Comparison of ENCODE assay signal across 23 cellular contexts in the genomic region with DNA sequence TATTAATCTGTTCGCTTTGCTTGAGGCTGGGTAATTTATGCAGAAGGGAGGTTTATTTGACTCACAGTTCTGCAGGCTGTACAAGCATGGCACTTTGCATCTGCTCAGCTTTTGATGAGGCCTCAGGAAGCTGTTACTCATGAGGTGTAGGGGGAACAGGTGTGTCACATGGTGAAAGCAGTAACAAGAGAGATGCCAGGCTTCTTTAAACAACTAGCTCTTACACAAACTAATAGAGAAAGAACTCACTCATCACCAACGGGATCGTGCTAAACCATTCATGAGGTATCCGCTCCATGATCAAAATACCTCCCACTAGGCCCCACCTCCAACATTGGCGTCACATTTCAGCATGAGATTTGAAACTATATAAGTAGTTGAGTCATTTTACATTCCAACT. TPM values are rescaled to one million over a fixed set of nuclear protein-coding genes. Genes with fewer than 3 reads are reported as not detected.
DNase-seq lines count a peak whose midpoint lies in the region; ATAC-seq and TF ChIP-seq lines count a peak whose summit lies in the region.
"Had no signal": no experiment of that assay in that cellular context is flagged by ENCODE, and none has a peak within 500 bp of the region (broad histone marks: within the 10 kb centered on the region; RNA-seq: fewer than 3 reads in every experiment).

No MANE protein-coding gene starts in this region.

- peaks cover 11% of the 10 kb centered on the region for H3K9me3 Mint-ChIP-seq in mesothelial cell of epicardium
- H3K9me3 Mint-ChIP-seq: activated T-helper 1 cell treated with anti-CD3 and anti-CD28 coated beads, Interleukin-12 subunit alpha, Interleukin-12 subunit beta, Interleukin-2, Interleukin-4 antibody, amounts not matched to agents 30 ng/mL and 10 ng/mL and 1 ng/mL, durations not matched to agents 14 hours and 24 hours and 36 hours; IgD-negative memory B cell; natural killer cell had no signal

- peak; percentile 10 for ATAC-seq in omental fat pad (ENCODE audit: low FRiP score)
- ATAC-seq: A549, left colon, natural killer cell had no signal

- H3K4me3 ChIP-seq in Loucy (ENCODE audit: low read length, poor library complexity, severe bottlenecking) (no peak overlapping the region), adrenal gland (no peak overlapping the region), spleen (no peak overlapping the region)
- H3K4me3 ChIP-seq: A549 had no signal

- WGBS in adrenal gland, 4 donors, result 87 to 98% (median 92%) methylated on average over 5 of the region's 5 CpGs
- WGBS in spleen, 5 donors, result 87 to 93% (median 88%) methylated on average over 5 of the region's 5 CpGs

- H3K36me3 ChIP-seq in Loucy (ENCODE audit: insufficient read depth, low read length), result no peaks in the 10 kb centered on the region
- no peaks in the 10 kb centered on the region for H3K36me3 ChIP-seq in adrenal gland (replicated peaks in 1 of 2)
- no peaks in the 10 kb centered on the region for H3K36me3 ChIP-seq in spleen
- H3K36me3 ChIP-seq: BE2C had no signal

- TF ChIP-seq POLR2A in adrenal gland (IDR thresholded peaks at IDR 0.05) (no peak), spleen (IDR thresholded peaks at IDR 0.05) (no peak)

- H3K27me3 ChIP-seq in Loucy (ENCODE audit: insufficient read depth, low read length, poor library complexity, severe bottlenecking), result no peaks in the 10 kb centered on the region
- no peaks in the 10 kb centered on the region for H3K27me3 ChIP-seq in adrenal gland
- H3K27me3 ChIP-seq in spleen (replicated peaks in 1 of 7), result no peaks in the 10 kb centered on the region
- H3K27me3 ChIP-seq: BE2C had no signal

- H3K27ac Mint-ChIP-seq in mesothelial cell of epicardium, result no peak overlapping the region
- H3K27ac Mint-ChIP-seq: activated T-helper 1 cell treated with anti-CD3 and anti-CD28 coated beads, Interleukin-12 subunit alpha, Interleukin-12 subunit beta, Interleukin-2, Interleukin-4 antibody, amounts not matched to agents 30 ng/mL and 10 ng/mL and 1 ng/mL, durations not matched to agents 14 hours and 24 hours and 36 hours; natural killer cell had no signal

- DNase-seq in activated CD4-positive, alpha-beta T cell treated with anti-CD3 and anti-CD28 coated beads for 48 hours, result peak; percentile 79
- no peak for DNase-seq in activated CD4-positive, alpha-beta T cell treated with anti-CD3 and anti-CD28 coated beads, Interleukin-2, amount 50 U/mL, for 1 hour
- no peak for DNase-seq in omental fat pad (ENCODE audit: low spot score)
- DNase-seq in stimulated activated CD4-positive, alpha-beta T cell treated with anti-CD3 and anti-CD28 coated beads, Interleukin-4, amount 100 ng/mL, for 48 hours (ENCODE audit: low read depth in 2 of 2), result peak; percentile 32 to 35
- DNase-seq in adrenal gland, result no peak
- DNase-seq in mesothelial cell of epicardium (ENCODE audit: low spot score in 2 of 2, unreplicated experiment in 2 of 2), result no peak
- no peak for DNase-seq in spleen
- DNase-seq: activated CD4-positive, CD25-positive, alpha-beta regulatory T cell; amniotic stem cell; BE2C; Caco-2; cortex of kidney; left colon; MM.1S; natural killer cell; NCI-H146; NCI-H2171; NCI-H524 treated with DMSO at 0.1 percent for 48 hours; T1000 had no signal

- no peak overlapping the region for H3K9ac ChIP-seq in Loucy (ENCODE audit: low read depth, low read length, poor library complexity, severe bottlenecking)

- peak overlapping the region; percentile 45 for H3K4me2 ChIP-seq in Loucy (ENCODE audit: low read depth, low read length, poor library complexity, severe bottlenecking)
- H3K4me2 ChIP-seq: A549 had no signal

- intact Hi-C loops in adrenal gland (cut with DNase I), result no loop called here
- intact Hi-C loops in spleen (cut with DNase I; ENCODE audit: low total_unique reads), result no loop called here

- no peaks in the 10 kb centered on the region for H3K27me3 Mint-ChIP-seq in mesothelial cell of epicardium (ENCODE audit: low read depth)

- H3K27ac ChIP-seq in adrenal gland (no peak overlapping the region), spleen (no peak overlapping the region)
- H3K27ac ChIP-seq: A549 had no signal

- H3K9me3 ChIP-seq in Loucy (ENCODE audit: insufficient read depth, low read depth, low read length) (no peaks in the 10 kb centered on the region), adrenal gland (replicated peaks in 1 of 3) (no peaks in the 10 kb centered on the region), spleen (no peaks in the 10 kb centered on the region)
- H3K9me3 ChIP-seq: A549, BE2C, Caco-2 had no signal

- peak overlapping the region; percentile 42 for H2AFZ ChIP-seq in Loucy (ENCODE audit: low read length)

- no peaks in the 10 kb centered on the region for H3K36me3 Mint-ChIP-seq in mesothelial cell of epicardium
- H3K36me3 Mint-ChIP-seq: IgD-negative memory B cell, natural killer cell had no signal

- no peak overlapping the region for H3K4me3 Mint-ChIP-seq in mesothelial cell of epicardium
- H3K4me3 Mint-ChIP-seq: activated T-helper 1 cell treated with anti-CD3 and anti-CD28 coated beads, Interleukin-12 subunit alpha, Interleukin-12 subunit beta, Interleukin-2, Interleukin-4 antibody, amounts not matched to agents 30 ng/mL and 10 ng/mL and 1 ng/mL, durations not matched to agents 14 hours and 24 hours and 36 hours; IgD-negative memory B cell; natural killer cell had no signal

- H3K9me2 ChIP-seq in Loucy (replicated peaks; ENCODE audit: low read depth, low read length), result no peaks in the 10 kb centered on the region

- TF ChIP-seq CTCF in Loucy (conservative IDR thresholded peaks at IDR 0.05; ENCODE audit: low read length) (no peak), omental fat pad (IDR thresholded peaks at IDR 0.05) (no peak), adrenal gland (IDR thresholded peaks at IDR 0.05) (no peak), mesothelial cell of epicardium (IDR thresholded peaks at IDR 0.05; ENCODE audit: unreplicated experiment) (no peak), spleen (IDR thresholded peaks at IDR 0.05 in 8 of 11, conservative IDR thresholded peaks at IDR 0.05 in 3 of 11) (no peak)

- peaks cover 34% of the 10 kb centered on the region for H3K4me1 Mint-ChIP-seq in mesothelial cell of epicardium
- H3K4me1 Mint-ChIP-seq: natural killer cell had no signal

- H3F3A ChIP-seq in Loucy (ENCODE audit: low read depth), result peaks cover 9% of the 10 kb centered on the region; the same call in 1 of the 2 replicates

- H3K4me1 ChIP-seq in Loucy (ENCODE audit: insufficient read depth, low read length, poor library complexity, severe bottlenecking) (peaks cover 39% of the 10 kb centered on the region), adrenal gland (replicated peaks in 1 of 2) (no peaks in the 10 kb centered on the region), spleen (peaks cover 0 to 12% (median 0%) of the 10 kb centered on the region in 6 donors)
- H3K4me1 ChIP-seq: A549, BE2C, Caco-2 had no signal

- H4K20me1 ChIP-seq in Loucy (ENCODE audit: insufficient read depth, low read length, poor library complexity, severe bottlenecking), result no peaks in the 10 kb centered on the region

- no peaks in the 10 kb centered on the region for H3K79me2 ChIP-seq in Loucy (ENCODE audit: insufficient read depth, low read length)

RNA-seq across cellular contexts. Expression of gene GCLC, which starts 34.4 kb away (rescaled TPM):
- 10 to 100 TPM; 38.6 to 86.3 (median 46.6) TPM for total RNA-seq in omental fat pad
- 10 to 100 TPM; 26.5 to 62.1 (median 37.9) TPM for total RNA-seq in adrenal gland
- 100 to 1,000 TPM in 1 of 3 donors, 10 to 100 TPM in 1, 1 to 10 TPM in 1; 7.3 to 116 (median 12.7) TPM for polyA plus RNA-seq in adrenal gland
- total RNA-seq in mesothelial cell of epicardium, result 18.7 to 27.5 TPM (median 23.5 TPM) in 3 replicates
- total RNA-seq in spleen, result 100 to 1,000 TPM in 2 of 7 donors, 10 to 100 TPM in 5; 39.7 to 132 (median 92.6) TPM
- polyA plus RNA-seq in spleen, result 10 to 100 TPM in 2 of 3 donors, 1 to 10 TPM in 1; 9.2 to 33.8 (median 20.0) TPM

Comparison
In these comparisons a context has a peak if more than half of its experiments do, and no peak if none do; other contexts are left out.
1. DNase-seq: peak in activated CD4-positive, alpha-beta T cell treated with anti-CD3 and anti-CD28 coated beads for 48 hours (single experiment) and stimulated activated CD4-positive, alpha-beta T cell treated with anti-CD3 and anti-CD28 coated beads, Interleukin-4, amount 100 ng/mL, for 48 hours (2 of 2); none in activated CD4-positive, alpha-beta T cell treated with anti-CD3 and anti-CD28 coated beads, Interleukin-2, amount 50 U/mL, for 1 hour (single experiment), omental fat pad (single experiment), adrenal gland (0 of 7), mesothelial cell of epicardium (0 of 2) and spleen (single experiment).